Comparison of ENCODE assay signal across 1 cellular context in the genomic region with DNA sequence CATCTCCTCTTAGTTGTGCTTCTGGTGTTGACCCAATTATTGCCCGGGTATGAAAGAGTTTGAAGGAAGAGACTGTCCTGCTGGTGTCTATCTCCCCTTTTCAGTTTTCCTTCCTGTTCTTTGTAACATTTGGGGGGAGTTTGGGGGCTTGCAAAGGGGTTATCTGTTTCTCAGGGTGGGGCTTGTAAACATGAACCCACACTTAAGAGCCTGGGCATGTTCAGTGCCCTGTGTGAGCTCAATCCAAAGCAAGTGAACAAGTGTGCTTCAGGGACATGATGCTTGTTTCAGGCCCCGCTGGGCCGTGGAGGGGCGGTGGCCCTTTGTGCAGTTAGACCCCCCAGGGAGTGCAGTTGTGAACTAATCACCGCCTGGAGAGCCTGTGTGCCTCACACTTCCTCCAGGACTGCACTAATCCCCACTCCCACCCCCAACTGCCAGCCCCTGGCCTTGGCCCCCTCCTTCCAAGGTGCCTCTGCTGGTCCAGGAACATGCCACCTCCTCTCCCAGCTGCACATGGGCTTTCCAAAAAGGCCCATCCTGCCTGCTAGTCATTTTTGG.
TF ChIP-seq lines count a peak whose summit lies in the region.

No MANE protein-coding gene starts in this region.

TF ChIP-seq in H1, 55 proteins besides CTCF, POLR2A, EP300 and RAD21:
- TF ChIP-seq, protein P1, sequence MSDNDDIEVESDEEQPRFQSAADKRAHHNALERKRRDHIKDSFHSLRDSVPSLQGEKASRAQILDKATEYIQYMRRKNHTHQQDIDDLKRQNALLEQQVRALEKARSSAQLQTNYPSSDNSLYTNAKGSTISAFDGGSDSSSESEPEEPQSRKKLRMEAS (IDR thresholded peaks at IDR 0.05) = no peak
- TF ChIP-seq NANOG (IDR thresholded peaks at IDR 0.05; ENCODE audit: insufficient read depth, low read depth, low read length, poor library complexity, severe bottlenecking) = peak; percentile 39
